In genomic region chr5:102971693-102972293, GRCh38 we compare ENCODE assay signal across 9 cellular contexts.
DNase-seq lines count a peak whose midpoint lies in the region; ATAC-seq and TF ChIP-seq lines count a peak whose summit lies in the region.
"Had no signal": no experiment of that assay in that cellular context is flagged by ENCODE, and none has a peak within 500 bp of the region (broad histone marks: within the 10 kb centered on the region; RNA-seq: fewer than 3 reads in every experiment).

No MANE protein-coding gene starts in this region.

- H3K36me3 Mint-ChIP-seq in glutamatergic neuron (ENCODE audit: unreplicated experiment): no peaks in the 10 kb centered on the region
- H3K36me3 Mint-ChIP-seq in activated CD4-positive, alpha-beta T cell treated with anti-CD3 and anti-CD28 coated beads for 36 hours (ENCODE audit: low read depth): peaks cover 8% of the 10 kb centered on the region

- no peak for TF ChIP-seq EP300 in neural cell (conservative IDR thresholded peaks at IDR 0.05; ENCODE audit: poor library complexity, severe bottlenecking)

- H3K27me3 Mint-ChIP-seq in glutamatergic neuron (ENCODE audit: unreplicated experiment): peaks cover 6% of the 10 kb centered on the region
- H3K27me3 Mint-ChIP-seq in activated CD4-positive, alpha-beta T cell treated with anti-CD3 and anti-CD28 coated beads for 36 hours: no peaks in the 10 kb centered on the region
- H3K27me3 Mint-ChIP-seq: dendritic cell treated with granulocyte-macrophage colony-stimulating factor and Interleukin-4, amounts not matched to agents 40 ng/mL and 50 ng/mL, for 4 days had no signal

- H3K27ac ChIP-seq in dorsolateral prefrontal cortex (no peak overlapping the region), neural cell (ENCODE audit: low read length) (no peak overlapping the region)

- CTCF ChIA-PET in activated CD4-positive, alpha-beta T cell treated with anti-CD3 and anti-CD28 coated beads for 36 hours (lab: Charles Lee): interaction anchor here (0.6 to 2.0 kb wide), 3 partner anchors 11 to 291 kb away, joined by 3 to 6 read pairs (median 4); no protein-coding TSS in a partner anchor

- H3K9ac ChIP-seq in neural cell (ENCODE audit: low read length): no peak overlapping the region

- no peak overlapping the region for H3K4me2 ChIP-seq in neural cell (ENCODE audit: low read length)

- TF ChIP-seq CTCF in dorsolateral prefrontal cortex (IDR thresholded peaks at IDR 0.05 in 54 of 56, conservative IDR thresholded peaks at IDR 0.05 in 2 of 56; ENCODE audit: low read depth in 1 of 56, partially characterized antibody in 56 of 56) (peak in 54 of 56 donors; percentile 24 to 72 (median 56)), neural cell (IDR thresholded peaks at IDR 0.05; ENCODE audit: poor library complexity, severe bottlenecking) (peak; percentile 79), glutamatergic neuron (IDR thresholded peaks at IDR 0.05; ENCODE audit: partially characterized antibody, unreplicated experiment) (no peak)

- no peaks in the 10 kb centered on the region for H3K79me2 ChIP-seq in neural cell (replicated peaks; ENCODE audit: insufficient read depth, low read length)

- H3K27me3 ChIP-seq in dorsolateral prefrontal cortex (no peaks in the 10 kb centered on the region), neural cell (ENCODE audit: insufficient read depth, low read depth, low read length) (no peaks in the 10 kb centered on the region)

- H3K4me3 Mint-ChIP-seq in glutamatergic neuron (ENCODE audit: unreplicated experiment): no peak overlapping the region
- no peak overlapping the region for H3K4me3 Mint-ChIP-seq in activated CD4-positive, alpha-beta T cell treated with anti-CD3 and anti-CD28 coated beads for 36 hours
- H3K4me3 Mint-ChIP-seq: dendritic cell treated with granulocyte-macrophage colony-stimulating factor and Interleukin-4, amounts not matched to agents 40 ng/mL and 50 ng/mL, for 4 days had no signal

- H3K9me2 ChIP-seq in neural cell (ENCODE audit: insufficient read depth, low read length): no peaks in the 10 kb centered on the region

- no peak overlapping the region for H3K27ac Mint-ChIP-seq in glutamatergic neuron (ENCODE audit: unreplicated experiment)
- no peak overlapping the region for H3K27ac Mint-ChIP-seq in activated CD4-positive, alpha-beta T cell treated with anti-CD3 and anti-CD28 coated beads for 36 hours
- H3K27ac Mint-ChIP-seq: dendritic cell treated with granulocyte-macrophage colony-stimulating factor and Interleukin-4, amounts not matched to agents 40 ng/mL and 50 ng/mL, for 4 days had no signal

- H3K4me3 ChIP-seq in dorsolateral prefrontal cortex: no peak overlapping the region
- H3K4me3 ChIP-seq in neural cell (ENCODE audit: low read length): no peak overlapping the region

- peaks cover 20% of the 10 kb centered on the region for H3K4me1 Mint-ChIP-seq in glutamatergic neuron (ENCODE audit: low read depth, unreplicated experiment)
- H3K4me1 Mint-ChIP-seq in activated CD4-positive, alpha-beta T cell treated with anti-CD3 and anti-CD28 coated beads for 36 hours: no peaks in the 10 kb centered on the region

- DNase-seq in AG08395 (ENCODE audit: low spot score): peak; percentile 59
- DNase-seq in MV-4-11 (lab: John Stamatoyannopoulos, UW): peak; percentile 29
- no peak for DNase-seq in dorsolateral prefrontal cortex
- no peak for DNase-seq in glutamatergic neuron
- DNase-seq in activated CD4-positive, alpha-beta T cell treated with anti-CD3 and anti-CD28 coated beads for 36 hours: no peak
- DNase-seq in activated effector memory CD4-positive, alpha-beta T cell treated with anti-CD3 and anti-CD28 coated beads, Interleukin-2, amount 50 U/mL, for 16 hours: no peak

- peaks cover 3% of the 10 kb centered on the region for H3K9me3 Mint-ChIP-seq in glutamatergic neuron (ENCODE audit: unreplicated experiment)
- no peaks in the 10 kb centered on the region for H3K9me3 Mint-ChIP-seq in activated CD4-positive, alpha-beta T cell treated with anti-CD3 and anti-CD28 coated beads for 36 hours (ENCODE audit: low read depth)
- H3K9me3 Mint-ChIP-seq: dendritic cell treated with granulocyte-macrophage colony-stimulating factor and Interleukin-4, amounts not matched to agents 40 ng/mL and 50 ng/mL, for 4 days had no signal

- POLR2A ChIA-PET in activated CD4-positive, alpha-beta T cell treated with anti-CD3 and anti-CD28 coated beads for 36 hours (lab: Charles Lee): no interaction called here

- H3K9me3 ChIP-seq in neural cell (ENCODE audit: low read length): no peaks in the 10 kb centered on the region

- H3K36me3 ChIP-seq in neural cell (ENCODE audit: insufficient read depth, low read length): no peaks in the 10 kb centered on the region

- no peak overlapping the region for H2AFZ ChIP-seq in neural cell (ENCODE audit: low read depth, low read length)

- H3F3A ChIP-seq in neural cell (ENCODE audit: insufficient read depth, low read length, poor library complexity, severe bottlenecking): no peaks in the 10 kb centered on the region

- intact Hi-C loops in dorsolateral prefrontal cortex (cut with DNase I): no loop called here
- intact Hi-C loops in activated CD4-positive, alpha-beta T cell treated with anti-CD3 and anti-CD28 coated beads for 36 hours (cut with DNase I, micrococcal nuclease): loop anchor here (5.0 to 10.0 kb wide), 2 partner anchors 287 to 289 kb away; no protein-coding TSS in a partner anchor

- peak; percentile 54 for ATAC-seq in GM18519 (IDR thresholded peaks at IDR 0.05; ENCODE audit: low FRiP score, unreplicated experiment)
- ATAC-seq in activated CD4-positive, alpha-beta T cell treated with anti-CD3 and anti-CD28 coated beads for 36 hours: no peak

- no peaks in the 10 kb centered on the region for H4K20me1 ChIP-seq in neural cell (ENCODE audit: insufficient read depth)

- peak; percentile 84 for TF ChIP-seq RAD21 in neural cell (conservative IDR thresholded peaks at IDR 0.05)

TF ChIP-seq in neural cell, 6 proteins besides CTCF, POLR2A, EP300 and RAD21:
- TF ChIP-seq TAF1 (IDR thresholded peaks at IDR 0.05; ENCODE audit: low read depth) (no peak), SMC3 (conservative IDR thresholded peaks at IDR 0.05; ENCODE audit: poor library complexity) (peak; percentile 88), EZH2 (IDR thresholded peaks at IDR 0.05; ENCODE audit: borderline replicate concordance, insufficient read depth, low read length, poor library complexity, severe bottlenecking) (no peak), POLR2AphosphoS5 (IDR thresholded peaks at IDR 0.05) (no peak), MXI1 (conservative IDR thresholded peaks at IDR 0.05; ENCODE audit: poor library complexity, severe bottlenecking) (no peak), REST (IDR thresholded peaks at IDR 0.05; ENCODE audit: borderline replicate concordance) (no peak)
TF ChIP-seq in neural cell: peak in this region for 1.

Comparison
In these comparisons a context has a peak if more than half of its experiments do, and no peak if none do; other contexts are left out.
1. DNase-seq: peak in AG08395 (single experiment) and MV-4-11 (single experiment); none in dorsolateral prefrontal cortex (0 of 10), glutamatergic neuron (single experiment), activated CD4-positive, alpha-beta T cell treated with anti-CD3 and anti-CD28 coated beads for 36 hours (single experiment) and activated effector memory CD4-positive, alpha-beta T cell treated with anti-CD3 and anti-CD28 coated beads, Interleukin-2, amount 50 U/mL, for 16 hours (single experiment).
2. intact Hi-C loops: an anchor here in activated CD4-positive, alpha-beta T cell treated with anti-CD3 and anti-CD28 coated beads for 36 hours (5.0 to 10.0 kb wide); none called in dorsolateral prefrontal cortex.